In the genomic region with DNA sequence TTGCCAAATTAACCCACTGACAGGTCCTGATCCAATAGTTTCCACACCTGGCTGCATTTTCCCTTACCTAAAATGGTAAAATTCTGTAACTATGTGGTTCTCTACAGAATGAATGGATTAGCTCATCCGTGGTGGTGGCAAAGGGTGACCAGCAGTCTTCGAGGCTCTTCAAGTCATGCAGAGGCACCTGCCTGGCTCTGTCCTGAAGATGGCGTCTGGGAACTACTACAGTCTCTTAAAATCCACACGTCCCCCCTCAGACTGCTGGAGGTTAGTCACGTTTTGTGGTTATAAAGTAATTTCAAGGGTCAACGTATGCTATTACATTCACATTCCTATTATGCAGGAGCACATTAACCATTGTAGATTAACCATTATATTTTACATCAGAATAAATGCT, we compare ENCODE assay signal across 1 cellular context.
TF ChIP-seq lines count a peak whose summit lies in the region.

No MANE protein-coding gene starts in this region.

TF ChIP-seq in H1, 55 proteins besides CTCF, POLR2A, EP300 and RAD21:
- no peak for TF ChIP-seq KDM5A (IDR thresholded peaks at IDR 0.05; ENCODE audit: low read length)
- no peak for TF ChIP-seq JUND (IDR thresholded peaks at IDR 0.05; ENCODE audit: low read length)
- no peak for TF ChIP-seq GABPA (IDR thresholded peaks at IDR 0.05; ENCODE audit: borderline replicate concordance, insufficient read depth, low read length)
- no peak for TF ChIP-seq CBX8 (IDR thresholded peaks at IDR 0.05; ENCODE audit: borderline replicate concordance, low read depth, low read length)
- TF ChIP-seq, protein P1, sequence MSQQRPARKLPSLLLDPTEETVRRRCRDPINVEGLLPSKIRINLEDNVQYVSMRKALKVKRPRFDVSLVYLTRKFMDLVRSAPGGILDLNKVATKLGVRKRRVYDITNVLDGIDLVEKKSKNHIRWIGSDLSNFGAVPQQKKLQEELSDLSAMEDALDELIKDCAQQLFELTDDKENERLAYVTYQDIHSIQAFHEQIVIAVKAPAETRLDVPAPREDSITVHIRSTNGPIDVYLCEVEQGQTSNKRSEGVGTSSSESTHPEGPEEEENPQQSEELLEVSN (IDR thresholded peaks at IDR 0.05), result no peak
- no peak for TF ChIP-seq CHD1 (IDR thresholded peaks at IDR 0.05; ENCODE audit: low read depth, low read length)
- TF ChIP-seq SAP30 (IDR thresholded peaks at IDR 0.05; ENCODE audit: insufficient read depth, insufficient replicate concordance, low read length), result no peak
- TF ChIP-seq SIN3A (conservative IDR thresholded peaks at IDR 0.05 in 1 of 2, IDR thresholded peaks at IDR 0.05 in 1 of 2; ENCODE audit: low read depth in 1 of 2, low read length in 2 of 2), result no peak
- no peak for TF ChIP-seq SP1 (IDR thresholded peaks at IDR 0.05; ENCODE audit: low read depth, low read length)
- TF ChIP-seq FOSL1 (IDR thresholded peaks at IDR 0.05; ENCODE audit: insufficient read depth, low read depth, low read length), result no peak
- TF ChIP-seq USF2 (IDR thresholded peaks at IDR 0.05; ENCODE audit: low read length), result no peak
- TF ChIP-seq BRCA1 (IDR thresholded peaks at IDR 0.05; ENCODE audit: low read depth, low read length), result no peak
